17 cellular contexts compared by ENCODE assay signal in genomic region chr7:116897661-116898060, GRCh38. TPM values are rescaled to one million over a fixed set of nuclear protein-coding genes. Genes with fewer than 3 reads are reported as not detected.
DNase-seq lines count a peak whose midpoint lies in the region; ATAC-seq and TF ChIP-seq lines count a peak whose summit lies in the region.
"Had no signal": no experiment of that assay in that cellular context is flagged by ENCODE, and none has a peak within 500 bp of the region (broad histone marks: within the 10 kb centered on the region; RNA-seq: fewer than 3 reads in every experiment).

No MANE protein-coding gene starts in this region.

- intact Hi-C loops in Right ventricle myocardium superior (cut with DNase I): no loop called here
- intact Hi-C loops in left ventricle myocardium inferior (cut with micrococcal nuclease): no loop called here
- intact Hi-C loops in esophagus muscularis mucosa (cut with DNase I): no loop called here

- H3K4me1 Mint-ChIP-seq in T-helper 17 cell: peaks cover 16% of the 10 kb centered on the region

- no peaks in the 10 kb centered on the region for H3K27me3 ChIP-seq in left ventricle myocardium inferior (ENCODE audit: low read depth)
- no peaks in the 10 kb centered on the region for H3K27me3 ChIP-seq in esophagus muscularis mucosa
- H3K27me3 ChIP-seq: BLaER1 had no signal

- peak overlapping the region; percentile 74 for H3K27ac Mint-ChIP-seq in T-helper 17 cell
- H3K27ac Mint-ChIP-seq: CD8-positive, alpha-beta T cell had no signal

- H3K9me3 ChIP-seq in left ventricle myocardium inferior (replicated peaks) (no peaks in the 10 kb centered on the region), T-helper 17 cell (ENCODE audit: control insufficient read depth, low read length, poor library complexity, severe bottlenecking) (no peaks in the 10 kb centered on the region), esophagus muscularis mucosa (no peaks in the 10 kb centered on the region)

- no peak for DNase-seq in Right ventricle myocardium superior
- no peak for DNase-seq in left ventricle myocardium inferior
- DNase-seq in T-helper 17 cell: no peak
- DNase-seq in esophagus muscularis mucosa (ENCODE audit: extremely low spot score): no peak
- peak; percentile 17 for DNase-seq in pons (ENCODE audit: low spot score)
- no peak for DNase-seq in activated CD8-positive, alpha-beta memory T cell treated with anti-CD3 and anti-CD28 coated beads, Interleukin-2, amount 50 U/mL, for 4 hours
- no peak for DNase-seq in HPDE6-E6E7 (ENCODE audit: extremely low spot score)
- DNase-seq: CD8-positive, alpha-beta T cell; GM23248; NCI-H1436; NCI-H2029 treated with DMSO at 0.1 percent for 48 hours; NCI-H510A; SIG-M5 had no signal

- H3K36me3 ChIP-seq in left ventricle myocardium inferior: peaks cover 49% of the 10 kb centered on the region
- peaks cover 11 to 38% (median 25%) of the 10 kb centered on the region in 4 donors for H3K36me3 ChIP-seq in esophagus muscularis mucosa

- H3K4me1 ChIP-seq in left ventricle myocardium inferior (peaks cover 49% of the 10 kb centered on the region), esophagus muscularis mucosa (peaks cover 23 to 33% (median 30%) of the 10 kb centered on the region in 4 donors)
- H3K4me1 ChIP-seq: BLaER1 had no signal

- TF ChIP-seq EP300 in esophagus muscularis mucosa (IDR thresholded peaks at IDR 0.05): no peak

- H3K27ac ChIP-seq in left ventricle myocardium inferior (replicated peaks): no peak overlapping the region
- peak overlapping the region; percentile 13 to 44 (median 29) for H3K27ac ChIP-seq in esophagus muscularis mucosa (replicated peaks in 1 of 4)
- H3K27ac ChIP-seq: 22Rv1, BLaER1, GM23248 had no signal

- TF ChIP-seq POLR2A in esophagus muscularis mucosa (IDR thresholded peaks at IDR 0.05; ENCODE audit: low read depth): no peak

- peak overlapping the region; percentile 57 for H3K4me3 Mint-ChIP-seq in T-helper 17 cell
- H3K4me3 Mint-ChIP-seq: CD8-positive, alpha-beta T cell had no signal

- peaks cover 12% of the 10 kb centered on the region for H3K36me3 Mint-ChIP-seq in T-helper 17 cell (ENCODE audit: low read depth)

- TF ChIP-seq CTCF in left ventricle myocardium inferior (IDR thresholded peaks at IDR 0.05; ENCODE audit: borderline replicate concordance) (no peak), esophagus muscularis mucosa (IDR thresholded peaks at IDR 0.05) (no peak)

- ATAC-seq in Right ventricle myocardium superior (ENCODE audit: poor library complexity) (peak; percentile 56), T-helper 17 cell (no peak), GM19324 (IDR thresholded peaks at IDR 0.05; ENCODE audit: low FRiP score, unreplicated experiment) (no peak)
- ATAC-seq: CD8-positive, alpha-beta T cell; K562 had no signal

- 41% methylated on average over 4 of the region's 4 CpGs for WGBS in esophagus muscularis mucosa

- no peaks in the 10 kb centered on the region for H3K27me3 Mint-ChIP-seq in T-helper 17 cell

- H3K4me3 ChIP-seq in left ventricle myocardium inferior (no peak overlapping the region), esophagus muscularis mucosa (no peak overlapping the region)
- H3K4me3 ChIP-seq: BLaER1, GM23248, K562 had no signal

RNA-seq across cellular contexts. Expression of gene CAPZA2, which starts 35.3 kb away (rescaled TPM):
- total RNA-seq in Right ventricle myocardium superior: 344 TPM
- 313 TPM for total RNA-seq in left ventricle myocardium inferior
- total RNA-seq in T-helper 17 cell: 100 to 1,000 TPM in 1 of 2 donors, 10 to 100 TPM in 1; 81.0 to 135 TPM
- total RNA-seq in esophagus muscularis mucosa: 100 to 1,000 TPM; 167 to 223 (median 195) TPM

RNA-seq across cellular contexts. Expression of gene ST7, which starts 55.6 kb away (rescaled TPM):
- total RNA-seq in Right ventricle myocardium superior (29.7 TPM), left ventricle myocardium inferior (28.5 TPM), T-helper 17 cell (1 to 10 TPM; 6.1 to 8.0 TPM), esophagus muscularis mucosa (10 to 100 TPM; 16.9 to 22.0 (median 18.2) TPM)
